Comparison of ENCODE assay signal across 7 cellular contexts in the genomic region with DNA sequence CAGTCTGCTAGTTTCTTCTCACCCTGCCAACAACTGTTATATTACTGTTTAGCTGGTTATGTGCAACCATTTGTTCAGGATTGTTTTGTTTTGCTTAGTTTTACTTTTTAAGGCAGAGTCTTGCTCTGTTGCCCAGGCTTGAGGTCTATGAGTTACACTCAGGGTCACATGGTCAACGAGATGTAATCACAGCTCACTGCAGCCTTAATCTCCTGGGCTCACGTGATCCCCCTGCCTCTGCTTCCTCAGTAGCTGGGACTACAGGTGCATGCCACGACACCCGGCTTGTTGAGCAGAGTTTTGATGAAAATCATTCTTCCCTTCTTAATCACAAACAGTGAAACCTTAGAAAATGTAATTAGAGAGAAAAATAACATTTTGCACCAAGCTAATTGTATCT.
DNase-seq lines count a peak whose midpoint lies in the region; ATAC-seq, FAIRE-seq and TF ChIP-seq lines count a peak whose summit lies in the region.
"Not testable (repeated sequence)": the region's sequence is repeated elsewhere in the genome, so short reads cannot be mapped to it uniquely, and the experiment has no call there.

No MANE protein-coding gene starts in this region.

- DNase-seq in Caki2 (ENCODE audit: low read depth) = peak; percentile 16
- DNase-seq in Karpas-422 = peak; percentile 26
- DNase-seq in RCC 7860 (ENCODE audit: low spot score) = peak; percentile 3
- DNase-seq in K562 (ENCODE audit: extremely low read depth in 1 of 4, low spot score in 3 of 4) = not testable (repeated sequence)
- DNase-seq in islet precursor cell = peak; percentile 2
- peak; percentile 55 for DNase-seq in kidney tubule cell (ENCODE audit: low spot score)
- peak; percentile 52 for DNase-seq in renal cortical epithelial cell (ENCODE audit: low read depth)

- not testable (repeated sequence) for TF ChIP-seq RAD21 in K562 (CRISPR knock-in tag; conservative IDR thresholded peaks at IDR 0.05 in 1 of 2, IDR thresholded peaks at IDR 0.05 in 1 of 2)

- H3K9me2 ChIP-seq in Karpas-422 (replicated peaks; ENCODE audit: insufficient read depth, low read length) = not testable (repeated sequence)

- not testable (repeated sequence) for TF ChIP-seq CTCF in K562 (IDR thresholded peaks at IDR 0.05 in 2 of 3, conservative IDR thresholded peaks at IDR 0.05 in 1 of 3; ENCODE audit: insufficient read depth in 2 of 3, low read depth in 1 of 3, low read length in 3 of 3)

- not testable (repeated sequence) for H3K9me3 ChIP-seq in Karpas-422 (ENCODE audit: low read length); K562 (replicated peaks; ENCODE audit: control insufficient read depth, insufficient read depth, low read depth, low read length)

- not testable (repeated sequence) for FAIRE-seq in RCC 7860 (lab: Jason Lieb, UNC); K562 (lab: Jason Lieb, UNC)

- not testable (repeated sequence) for TF ChIP-seq POLR2A in K562 (conservative IDR thresholded peaks at IDR 0.05)

- H3K4me1 ChIP-seq in Karpas-422 (ENCODE audit: low read length); K562 (replicated peaks in 1 of 2; ENCODE audit: control insufficient read depth in 2 of 2, insufficient read depth in 2 of 2, low read length in 2 of 2): not testable (repeated sequence)

- not testable (repeated sequence) for H3K4me3 ChIP-seq in Karpas-422 (ENCODE audit: low read length); K562

- intact Hi-C loops in K562 (cut with micrococcal nuclease) = not testable (repeated sequence)

- 48% methylated on average over 4 of the region's 4 CpGs for WGBS in K562 (ENCODE audit: insufficient coverage, low coverage, missing lambda C conversion rate)

- CTCF ChIA-PET in K562 (lab: Yijun Ruan, JAX; ENCODE audit: low intra/inter-chr PET ratio) = not testable (repeated sequence)

- H3K36me3 ChIP-seq in Karpas-422 (ENCODE audit: insufficient read depth, low read length); K562 (ENCODE audit: control insufficient read depth, insufficient read depth, low read length): not testable (repeated sequence)

- H3K9ac ChIP-seq in Karpas-422 (ENCODE audit: low read length); K562 (ENCODE audit: insufficient read depth in 1 of 2, low read depth in 2 of 2, low read length in 2 of 2): not testable (repeated sequence)

- H3K9me1 ChIP-seq in K562 (ENCODE audit: control insufficient read depth, insufficient read depth, low read length) = not testable (repeated sequence)

- TF ChIP-seq EP300 in K562 (IDR thresholded peaks at IDR 0.05; ENCODE audit: low read length) = not testable (repeated sequence)

- POLR2A ChIA-PET in K562 (lab: Yijun Ruan, JAX) = not testable (repeated sequence)

- BruUV-seq in K562 (replicated peaks; lab: Mats Ljungman, UMichigan) = not testable (repeated sequence)

- not testable (repeated sequence) for H3K79me2 ChIP-seq in Karpas-422 (ENCODE audit: low read length); K562 (ENCODE audit: control insufficient read depth, insufficient read depth, low read length)

- ATAC-seq in K562 = not testable (repeated sequence)

- H3K27ac ChIP-seq in Karpas-422 (ENCODE audit: low read length); K562 (ENCODE audit: extremely low read depth, low read depth, low read length): not testable (repeated sequence)

- in situ Hi-C loops in Caki2 (cut with HindIII; ENCODE audit: low pct_unique_long_range_greater_than_20kb, low sequenced_read_pairs); K562 (cut with MboI): not testable (repeated sequence)

- not testable (repeated sequence) for H3K4me2 ChIP-seq in Karpas-422 (ENCODE audit: low read depth, low read length, poor library complexity, severe bottlenecking); K562 (ENCODE audit: insufficient read depth, low read length)

- H3K27me3 ChIP-seq in Karpas-422 (ENCODE audit: low read length); K562 (ENCODE audit: control insufficient read depth in 2 of 2, insufficient read depth in 2 of 2, low read length in 2 of 2): not testable (repeated sequence)

- not testable (repeated sequence) for H4K20me1 ChIP-seq in Karpas-422 (ENCODE audit: insufficient read depth, low read depth, low read length); K562 (replicated peaks; ENCODE audit: control insufficient read depth, insufficient read depth, low read length)

- H2AFZ ChIP-seq in Karpas-422 (ENCODE audit: low read length); K562 (ENCODE audit: low read depth, low read length): not testable (repeated sequence)

TF ChIP-seq in K562, 482 proteins besides CTCF, POLR2A, EP300 and RAD21:
- TF ChIP-seq, protein P1, sequence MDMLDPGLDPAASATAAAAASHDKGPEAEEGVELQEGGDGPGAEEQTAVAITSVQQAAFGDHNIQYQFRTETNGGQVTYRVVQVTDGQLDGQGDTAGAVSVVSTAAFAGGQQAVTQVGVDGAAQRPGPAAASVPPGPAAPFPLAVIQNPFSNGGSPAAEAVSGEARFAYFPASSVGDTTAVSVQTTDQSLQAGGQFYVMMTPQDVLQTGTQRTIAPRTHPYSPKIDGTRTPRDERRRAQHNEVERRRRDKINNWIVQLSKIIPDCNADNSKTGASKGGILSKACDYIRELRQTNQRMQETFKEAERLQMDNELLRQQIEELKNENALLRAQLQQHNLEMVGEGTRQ (CRISPR knock-in tag; IDR thresholded peaks at IDR 0.05) = peak; percentile 50
TF ChIP-seq in K562: peak in this region for 1; not testable (repeated sequence) for 481.
